8 cellular contexts compared by ENCODE assay signal in the genomic region with DNA sequence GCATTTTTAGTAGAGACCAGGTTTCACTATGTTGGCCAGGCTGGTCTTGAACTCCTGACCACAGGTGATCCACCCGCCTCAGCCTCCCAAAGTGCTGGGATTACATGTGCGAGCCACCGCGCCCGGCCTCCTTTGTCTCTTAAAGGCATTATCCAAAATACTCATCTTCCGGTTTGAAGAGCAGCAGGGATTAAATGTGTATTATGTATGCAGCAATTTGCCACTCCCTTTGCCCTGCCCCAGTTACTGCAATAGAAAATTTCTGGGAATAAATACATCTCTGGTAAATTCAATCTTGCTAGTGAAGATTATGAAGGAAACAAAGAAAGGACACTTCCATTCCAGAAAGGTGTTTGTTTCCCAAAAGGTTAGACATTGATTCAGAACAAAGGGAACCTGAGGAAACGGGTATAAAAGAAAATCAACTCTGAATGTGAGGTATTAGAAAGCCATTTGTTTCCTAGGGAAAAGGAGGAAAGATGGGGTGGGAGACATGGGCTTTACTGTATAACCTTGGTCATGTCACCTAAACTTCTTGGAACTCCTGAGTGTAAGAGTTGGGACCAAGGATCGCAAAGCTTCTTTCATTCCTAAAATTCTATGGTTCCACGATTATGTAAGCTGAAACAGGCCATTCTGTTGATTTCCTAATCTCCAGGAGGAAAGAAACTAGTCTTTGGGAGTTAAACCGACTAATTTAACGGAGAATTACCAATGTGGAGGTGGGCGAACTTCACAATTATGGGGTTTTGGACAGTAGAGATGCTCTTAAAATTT. TPM values are rescaled to one million over a fixed set of nuclear protein-coding genes. Genes with fewer than 3 reads are reported as not detected.
DNase-seq lines count a peak whose midpoint lies in the region; TF ChIP-seq lines count a peak whose summit lies in the region.

No MANE protein-coding gene starts in this region.

- H3K4me1 Mint-ChIP-seq in activated T-helper 2 cell treated with anti-CD3 and anti-CD28 coated beads, Interferon-gamma antibody, Interleukin-2, Interleukin-4, amounts not matched to agents 10 μg/mL and 5 μg/mL and 100 μg/mL, durations not matched to agents 14 hours and 24 hours and 36 hours (ENCODE audit: low read depth) = peaks cover 23% of the 10 kb centered on the region

- H3K9me3 ChIP-seq in HEK293 (ENCODE audit: control insufficient read depth, insufficient read depth, low read depth, low read length) = no peaks in the 10 kb centered on the region
- no peaks in the 10 kb centered on the region for H3K9me3 ChIP-seq in suprapubic skin

- H3K27me3 ChIP-seq in suprapubic skin = no peaks in the 10 kb centered on the region

- H3K27ac Mint-ChIP-seq in activated T-helper 2 cell treated with anti-CD3 and anti-CD28 coated beads, Interferon-gamma antibody, Interleukin-2, Interleukin-4, amounts not matched to agents 10 μg/mL and 5 μg/mL and 100 μg/mL, durations not matched to agents 14 hours and 24 hours and 36 hours = peak overlapping the region; percentile 94

- no peak for TF ChIP-seq POLR2A in suprapubic skin (IDR thresholded peaks at IDR 0.05)

- H3K4me3 Mint-ChIP-seq in activated T-helper 2 cell treated with anti-CD3 and anti-CD28 coated beads, Interferon-gamma antibody, Interleukin-2, Interleukin-4, amounts not matched to agents 10 μg/mL and 5 μg/mL and 100 μg/mL, durations not matched to agents 14 hours and 24 hours and 36 hours (ENCODE audit: low read depth) = peak overlapping the region; percentile 92

- H3K4me3 ChIP-seq in HEK293 (ENCODE audit: low read depth, low read length) = peak overlapping the region; percentile 48
- H3K4me3 ChIP-seq in suprapubic skin = peak overlapping the region; percentile 72

- intact Hi-C loops in activated T-helper 2 cell treated with anti-CD3 and anti-CD28 coated beads, Interferon-gamma antibody, Interleukin-2, Interleukin-4, amounts not matched to agents 10 μg/mL and 5 μg/mL and 100 μg/mL, durations not matched to agents 14 hours and 24 hours and 36 hours (cut with micrococcal nuclease) = loop anchor here (5.0 to 10.0 kb wide), 3 partner anchors 69 to 796 kb away; partner anchors contain the start of genes CAPRIN1 and DEPDC7

- in situ Hi-C loops in ACHN (cut with HindIII; ENCODE audit: low pct_ligation_motif_present, low pct_unique_long_range_greater_than_20kb, low sequenced_read_pairs) = no loop called here

- TF ChIP-seq CTCF in HEK293 (tag by site-specific recombination; IDR thresholded peaks at IDR 0.05) (no peak), suprapubic skin (IDR thresholded peaks at IDR 0.05) (no peak)

- H3K27ac ChIP-seq in HEK293 (ENCODE audit: extremely low read depth, low read depth, low read length) (peak overlapping the region; percentile 96), suprapubic skin (peak overlapping the region; percentile 99)

- H3K27me3 Mint-ChIP-seq in activated T-helper 2 cell treated with anti-CD3 and anti-CD28 coated beads, Interferon-gamma antibody, Interleukin-2, Interleukin-4, amounts not matched to agents 10 μg/mL and 5 μg/mL and 100 μg/mL, durations not matched to agents 14 hours and 24 hours and 36 hours (ENCODE audit: low read depth) = peaks cover 3% of the 10 kb centered on the region

- DNase-seq in A172 (ENCODE audit: low spot score) = peak; percentile 24
- DNase-seq in activated T-helper 2 cell treated with anti-CD3 and anti-CD28 coated beads, Interferon-gamma antibody, Interleukin-2, Interleukin-4, amounts not matched to agents 10 μg/mL and 5 μg/mL and 100 μg/mL, durations not matched to agents 14 hours and 24 hours and 36 hours (ENCODE audit: low spot score) = no peak
- DNase-seq in iris pigment epithelial cell (ENCODE audit: low read depth) = peak; percentile 9
- no peak for DNase-seq in suprapubic skin (ENCODE audit: low spot score in 2 of 2)
- DNase-seq in ACHN = no peak
- DNase-seq in NCI-H345 (lab: John Stamatoyannopoulos, UW) = no peak
- DNase-seq in GDM1 (lab: John Stamatoyannopoulos, UW) = no peak

- CTCF ChIA-PET in HEK293 (lab: Yijun Ruan, JAX) = no interaction called here

- peaks cover 7% of the 10 kb centered on the region for H3K36me3 Mint-ChIP-seq in activated T-helper 2 cell treated with anti-CD3 and anti-CD28 coated beads, Interferon-gamma antibody, Interleukin-2, Interleukin-4, amounts not matched to agents 10 μg/mL and 5 μg/mL and 100 μg/mL, durations not matched to agents 14 hours and 24 hours and 36 hours (ENCODE audit: low read depth)

- POLR2A ChIA-PET in HEK293 (lab: Yijun Ruan, JAX) = interaction anchor here (0.6 to 1.8 kb wide), 4 partner anchors 35 to 456 kb away, joined by 3 to 4 read pairs (median 3); no protein-coding TSS in a partner anchor

- WGBS in suprapubic skin = 45% methylated on average over 12 of the region's 12 CpGs

- H3K4me1 ChIP-seq in HEK293 (ENCODE audit: control insufficient read depth, insufficient read depth, low read length) = no peaks in the 10 kb centered on the region; the same call in 1 of the 2 replicates
- H3K4me1 ChIP-seq in suprapubic skin = peaks cover 26% of the 10 kb centered on the region

- no peaks in the 10 kb centered on the region for H3K36me3 ChIP-seq in HEK293 (ENCODE audit: control insufficient read depth in 2 of 2, insufficient read depth in 1 of 2, low read length in 2 of 2)
- H3K36me3 ChIP-seq in suprapubic skin = no peaks in the 10 kb centered on the region

- no peak for TF ChIP-seq EP300 in suprapubic skin (IDR thresholded peaks at IDR 0.05)

- H3K9me3 Mint-ChIP-seq in activated T-helper 2 cell treated with anti-CD3 and anti-CD28 coated beads, Interferon-gamma antibody, Interleukin-2, Interleukin-4, amounts not matched to agents 10 μg/mL and 5 μg/mL and 100 μg/mL, durations not matched to agents 14 hours and 24 hours and 36 hours = peaks cover 2% of the 10 kb centered on the region

TF ChIP-seq in HEK293, 187 proteins besides CTCF, POLR2A, EP300 and RAD21:
- TF ChIP-seq KLF7 (tag by site-specific recombination; IDR thresholded peaks at IDR 0.05; ENCODE audit: borderline replicate concordance) (0 out of 2 replicates have a peak, but pooled peaks have one; percentile 16), ZNF366 (tag by site-specific recombination; conservative IDR thresholded peaks at IDR 0.05) (no peak), KLF1 (tag by site-specific recombination; IDR thresholded peaks at IDR 0.05) (0 out of 2 replicates have a peak, but pooled peaks have one; percentile 8), ZNF10 (tag by site-specific recombination; IDR thresholded peaks at IDR 0.05) (no peak), KLF16 (tag by site-specific recombination; IDR thresholded peaks at IDR 0.05) (no peak), GLI4 (tag by site-specific recombination; IDR thresholded peaks at IDR 0.05) (no peak), ZNF548 (tag by site-specific recombination; IDR thresholded peaks at IDR 0.05) (no peak)
- TF ChIP-seq, protein P1, sequence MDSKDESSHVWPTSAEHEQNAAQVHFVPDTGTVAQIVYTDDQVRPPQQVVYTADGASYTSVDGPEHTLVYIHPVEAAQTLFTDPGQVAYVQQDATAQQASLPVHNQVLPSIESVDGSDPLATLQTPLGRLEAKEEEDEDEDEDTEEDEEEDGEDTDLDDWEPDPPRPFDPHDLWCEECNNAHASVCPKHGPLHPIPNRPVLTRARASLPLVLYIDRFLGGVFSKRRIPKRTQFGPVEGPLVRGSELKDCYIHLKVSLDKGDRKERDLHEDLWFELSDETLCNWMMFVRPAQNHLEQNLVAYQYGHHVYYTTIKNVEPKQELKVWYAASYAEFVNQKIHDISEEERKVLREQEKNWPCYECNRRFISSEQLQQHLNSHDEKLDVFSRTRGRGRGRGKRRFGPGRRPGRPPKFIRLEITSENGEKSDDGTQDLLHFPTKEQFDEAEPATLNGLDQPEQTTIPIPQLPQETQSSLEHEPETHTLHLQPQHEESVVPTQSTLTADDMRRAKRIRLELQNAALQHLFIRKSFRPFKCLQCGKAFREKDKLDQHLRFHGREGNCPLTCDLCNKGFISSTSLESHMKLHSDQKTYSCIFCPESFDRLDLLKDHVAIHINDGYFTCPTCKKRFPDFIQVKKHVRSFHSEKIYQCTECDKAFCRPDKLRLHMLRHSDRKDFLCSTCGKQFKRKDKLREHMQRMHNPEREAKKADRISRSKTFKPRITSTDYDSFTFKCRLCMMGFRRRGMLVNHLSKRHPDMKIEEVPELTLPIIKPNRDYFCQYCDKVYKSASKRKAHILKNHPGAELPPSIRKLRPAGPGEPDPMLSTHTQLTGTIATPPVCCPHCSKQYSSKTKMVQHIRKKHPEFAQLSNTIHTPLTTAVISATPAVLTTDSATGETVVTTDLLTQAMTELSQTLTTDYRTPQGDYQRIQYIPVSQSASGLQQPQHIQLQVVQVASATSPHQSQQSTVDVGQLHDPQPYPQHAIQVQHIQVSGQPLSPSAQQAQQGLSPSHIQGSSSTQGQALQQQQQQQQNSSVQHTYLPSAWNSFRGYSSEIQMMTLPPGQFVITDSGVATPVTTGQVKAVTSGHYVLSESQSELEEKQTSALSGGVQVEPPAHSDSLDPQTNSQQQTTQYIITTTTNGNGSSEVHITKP (tag by site-specific recombination; IDR thresholded peaks at IDR 0.05) = peak; percentile 80
TF ChIP-seq in HEK293: peak in this region for 3.

RNA-seq across cellular contexts. Expression of gene HIPK3, which starts 1.0 kb away (rescaled TPM):
- 48.7 and 50.5 TPM in 2 replicates for total RNA-seq in A172 (2014; rRNA removed; shearing (Covaris generic))
- total RNA-seq in activated T-helper 2 cell treated with anti-CD3 and anti-CD28 coated beads, Interferon-gamma antibody, Interleukin-2, Interleukin-4, amounts not matched to agents 10 μg/mL and 5 μg/mL and 100 μg/mL, durations not matched to agents 14 hours and 24 hours and 36 hours = 38.2 and 40.4 TPM in 2 replicates
- 100 to 1,000 TPM in 1 of 4 donors, 10 to 100 TPM in 3; 76.4 to 110 (median 90.6) TPM for total RNA-seq in suprapubic skin

Comparison
In these comparisons a context has a peak if more than half of its experiments do, and no peak if none do; other contexts are left out.
1. DNase-seq: peak in A172 (single experiment) and iris pigment epithelial cell (single experiment); none in activated T-helper 2 cell treated with anti-CD3 and anti-CD28 coated beads, Interferon-gamma antibody, Interleukin-2, Interleukin-4, amounts not matched to agents 10 μg/mL and 5 μg/mL and 100 μg/mL, durations not matched to agents 14 hours and 24 hours and 36 hours (single experiment), suprapubic skin (0 of 2), ACHN (single experiment), NCI-H345 (single experiment) and GDM1 (single experiment).